ENCODE assay signal across 10 cellular contexts in genomic region chr1:83781667-83782066, GRCh38.
"Had no signal": no experiment of that assay in that cellular context is flagged by ENCODE, and none has a peak within 500 bp of the region (broad histone marks: within the 10 kb centered on the region; RNA-seq: fewer than 3 reads in every experiment).

No MANE protein-coding gene starts in this region.

- H3K9ac ChIP-seq: GM23248 had no signal

- H3K4me3 ChIP-seq: GM23248, GM23338, HAP-1 had no signal

- ATAC-seq: GM23338, HCT116 had no signal

- H3K4me2 ChIP-seq: GM23338 had no signal

- H3K36me3 ChIP-seq: HAP-1 had no signal

- H3K9me3 ChIP-seq: HAP-1 had no signal

- H2AFZ ChIP-seq: GM23248, GM23338 had no signal

- DNase-seq: GM23248, GOT3, H7, H9, HCEC 1CT, HFFc6 had no signal

- H3K27ac ChIP-seq: GM23248 had no signal

- FAIRE-seq: H1 had no signal
